8 cellular contexts compared by ENCODE assay signal in the genomic region with DNA sequence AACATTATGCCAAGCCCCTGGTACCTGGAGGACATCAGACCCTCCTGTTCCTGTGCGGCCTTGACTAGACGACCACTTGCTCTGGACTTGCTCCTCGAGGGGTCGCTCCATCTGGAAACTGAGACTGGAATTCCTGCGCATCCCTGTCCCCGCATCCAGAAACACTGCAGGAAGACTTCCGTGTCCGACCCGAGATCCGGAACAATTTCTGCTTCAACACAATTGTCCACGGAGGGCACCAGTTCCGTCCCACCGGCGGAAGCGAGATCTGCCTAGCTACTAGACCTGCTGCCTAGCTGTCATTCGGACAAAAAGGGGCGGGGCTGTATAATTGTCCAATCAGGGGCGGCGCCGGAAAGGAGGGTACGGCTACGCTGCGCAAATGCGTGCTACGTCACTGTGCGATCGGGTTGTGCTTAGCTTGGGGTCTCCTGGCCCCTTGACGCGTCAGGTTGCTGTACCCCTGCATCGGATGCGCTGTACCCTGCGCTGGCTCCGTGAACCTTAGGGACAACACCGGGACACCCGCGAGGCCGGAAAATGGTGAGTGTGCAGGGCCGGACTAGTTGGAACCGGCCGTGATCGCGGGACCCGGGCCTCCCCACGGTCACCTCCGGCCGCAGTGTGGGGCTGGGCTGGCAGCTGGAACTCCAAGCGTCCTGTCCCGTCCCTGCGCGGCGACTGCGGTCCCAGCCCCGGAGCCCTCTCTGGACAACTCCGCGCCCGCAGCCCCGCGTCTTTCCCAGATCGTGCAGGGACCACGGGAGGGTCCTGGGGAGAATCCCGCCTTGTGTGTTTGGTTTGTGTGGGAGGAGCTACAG. TPM values are rescaled to one million over a fixed set of nuclear protein-coding genes. Genes with fewer than 3 reads are reported as not detected.
DNase-seq lines count a peak whose midpoint lies in the region; ATAC-seq and TF ChIP-seq lines count a peak whose summit lies in the region.

A gene (minus strand): TSS at position 274 of the 821 bp plus-strand sequence. CDS start 133 bp downstream, at position 141.
A gene (plus strand): TSS at position 381 of the 821 bp plus-strand sequence. CDS start 160 bp downstream, at position 541.

- no peaks in the 10 kb centered on the region for H3K36me3 ChIP-seq in breast epithelium
- H3K36me3 ChIP-seq in skeletal muscle satellite cell (ENCODE audit: insufficient read depth, low read length) = peaks cover 28% of the 10 kb centered on the region

- DNase-seq in ACHN (peak; percentile 95), NCI-H2227 (lab: John Stamatoyannopoulos, UW; ENCODE audit: unreplicated experiment) (peak; percentile 98), breast epithelium (ENCODE audit: low spot score in 2 of 2) (peak; percentile 98 to 99)

- peak; percentile 92 for TF ChIP-seq POLR2A in breast epithelium (IDR thresholded peaks at IDR 0.05)

- no peaks in the 10 kb centered on the region for H3K9me3 ChIP-seq in breast epithelium
- no peaks in the 10 kb centered on the region for H3K9me3 ChIP-seq in iPS-18c (ENCODE audit: control insufficient read depth, insufficient read depth, low read length)
- no peaks in the 10 kb centered on the region for H3K9me3 ChIP-seq in skeletal muscle satellite cell (replicated peaks; ENCODE audit: low read length)

- H3K4me2 ChIP-seq in skeletal muscle satellite cell (ENCODE audit: low read length) = peak within 1 kb of the TSS; percentile 83

- intact Hi-C loops in breast epithelium (cut with DNase I; ENCODE audit: low total_unique reads) = no loop called here

- H3K9ac ChIP-seq in skeletal muscle satellite cell (ENCODE audit: low read depth, low read length) = peak within 1 kb of the TSS; percentile 99

- H3K4me1 ChIP-seq in breast epithelium (no peaks in the 10 kb centered on the region), skeletal muscle satellite cell (ENCODE audit: control insufficient read depth, insufficient read depth, low read length) (peaks cover 7% of the 10 kb centered on the region)

- H3K27ac ChIP-seq in VCaP (peak within 1 kb of the TSS; percentile 90), breast epithelium (peak within 1 kb of the TSS; percentile 98 to 100)

- TF ChIP-seq CTCF in VCaP (conservative IDR thresholded peaks at IDR 0.05) (no peak; the same call in 1 of the 2 replicates), breast epithelium (IDR thresholded peaks at IDR 0.05) (no peak)

- H3K4me3 ChIP-seq in breast epithelium (peak within 1 kb of the TSS; percentile 84 to 100 (median 91)), iPS-18c (ENCODE audit: insufficient read depth, low read depth, low read length) (peak within 1 kb of the TSS; percentile 72), skeletal muscle satellite cell (ENCODE audit: low read length) (peak within 1 kb of the TSS; percentile 85)

- H3K27me3 ChIP-seq in breast epithelium = no peaks in the 10 kb centered on the region
- no peaks in the 10 kb centered on the region for H3K27me3 ChIP-seq in skeletal muscle satellite cell (ENCODE audit: control insufficient read depth, insufficient read depth, low read length)

- ATAC-seq in GM18873 (IDR thresholded peaks at IDR 0.05; ENCODE audit: low FRiP score, unreplicated experiment) = peak; percentile 62
- ATAC-seq in HG03139 (IDR thresholded peaks at IDR 0.05; ENCODE audit: unreplicated experiment) = peak; percentile 61

- in situ Hi-C loops in ACHN (cut with HindIII; ENCODE audit: low pct_ligation_motif_present, low pct_unique_long_range_greater_than_20kb, low sequenced_read_pairs) = no loop called here

RNA-seq across cellular contexts. Expression of the first gene that starts in this region (rescaled TPM):
- total RNA-seq in breast epithelium = 1 to 10 TPM; 5.6 to 7.9 (median 7.0) TPM
- total RNA-seq in skeletal muscle satellite cell (2012; rRNA removed) = 7.6 and 9.8 TPM in 2 replicates

RNA-seq across cellular contexts. Expression of the second gene that starts in this region (rescaled TPM):
- 10 to 100 TPM; 22.4 to 35.3 (median 34.7) TPM for total RNA-seq in breast epithelium
- 11.6 and 21.8 TPM in 2 replicates for total RNA-seq in skeletal muscle satellite cell (2012; rRNA removed)

Comparison
In these comparisons a context has a peak if more than half of its experiments do, and no peak if none do; other contexts are left out.
1. Peak in every context shown above with its lines: DNase-seq, ATAC-seq, H3K4me3 ChIP-seq and H3K27ac ChIP-seq.